ENCODE assay signal across 8 cellular contexts in genomic region chr19:2016041-2016807, GRCh38. TPM values are rescaled to one million over a fixed set of nuclear protein-coding genes. Genes with fewer than 3 reads are reported as not detected.
DNase-seq lines count a peak whose midpoint lies in the region; ATAC-seq, FAIRE-seq and TF ChIP-seq lines count a peak whose summit lies in the region.

No MANE protein-coding gene starts in this region.

- H3K4me3 ChIP-seq in kidney (ENCODE audit: low read length in 2 of 2) = peak overlapping the region; percentile 56 to 59

- H3K27ac ChIP-seq in kidney (ENCODE audit: low read depth in 2 of 2, low read length in 2 of 2) = peak overlapping the region; percentile 32 to 53

- no peak for ATAC-seq in HG02610 (IDR thresholded peaks at IDR 0.05; ENCODE audit: unreplicated experiment)

- peak overlapping the region; percentile 55 to 58 for H3K9ac ChIP-seq in kidney (ENCODE audit: low read length in 2 of 2)

- peaks cover 0 to 3% of the 10 kb centered on the region in 2 donors for H3K4me1 ChIP-seq in kidney (ENCODE audit: control insufficient read depth in 1 of 2, insufficient read depth in 1 of 2, low read depth in 1 of 2, low read length in 2 of 2)

- H3K9me3 ChIP-seq in kidney (ENCODE audit: control insufficient read depth in 1 of 2, low read length in 2 of 2) = no peaks in the 10 kb centered on the region

- no peak for FAIRE-seq in kidney (lab: Jason Lieb, UNC)

- DNase-seq in NCI-H2081 (lab: John Stamatoyannopoulos, UW) (peak; percentile 70 to 75), NCI-H2081 treated with DMSO at 0.1 percent for 48 hours (lab: John Stamatoyannopoulos, UW) (no peak), NCI-H146 treated with DMSO at 0.1 percent for 48 hours (lab: John Stamatoyannopoulos, UW; ENCODE audit: unreplicated experiment) (peak; percentile 26), T-helper 9 cell (peak; percentile 40), kidney (peak; percentile 91)
- peak; percentile 41 for DNase-seq in central memory CD4-positive, alpha-beta T cell
- DNase-seq in stimulated activated CD4-positive, alpha-beta T cell treated with anti-CD3 and anti-CD28 coated beads, Interleukin-15, amount 100 ng/mL, for 24 hours = peak; percentile 70

- no peak for TF ChIP-seq CTCF in kidney (IDR thresholded peaks at IDR 0.05; ENCODE audit: borderline replicate concordance, extremely low read depth, insufficient read depth)

- H3K36me3 ChIP-seq in kidney (ENCODE audit: control insufficient read depth in 1 of 2, insufficient read depth in 2 of 2, low read length in 2 of 2) = no peaks in the 10 kb centered on the region

- intact Hi-C loops in kidney (cut with DNase I) = no loop called here

RNA-seq across cellular contexts. Expression of gene BTBD2, which starts 0.7 kb away (rescaled TPM):
- total RNA-seq in kidney = 70.3 TPM
- polyA plus RNA-seq in kidney (ENCODE audit: insufficient read depth, low read depth, low replicate concordance) = 57.0 TPM

RNA-seq across cellular contexts. Expression of gene MKNK2, which starts 34.8 kb away (rescaled TPM):
- 190 TPM for total RNA-seq in kidney
- 67.2 TPM for polyA plus RNA-seq in kidney (ENCODE audit: insufficient read depth, low read depth, low replicate concordance)
